1 cellular context compared by ENCODE assay signal in the genomic region with DNA sequence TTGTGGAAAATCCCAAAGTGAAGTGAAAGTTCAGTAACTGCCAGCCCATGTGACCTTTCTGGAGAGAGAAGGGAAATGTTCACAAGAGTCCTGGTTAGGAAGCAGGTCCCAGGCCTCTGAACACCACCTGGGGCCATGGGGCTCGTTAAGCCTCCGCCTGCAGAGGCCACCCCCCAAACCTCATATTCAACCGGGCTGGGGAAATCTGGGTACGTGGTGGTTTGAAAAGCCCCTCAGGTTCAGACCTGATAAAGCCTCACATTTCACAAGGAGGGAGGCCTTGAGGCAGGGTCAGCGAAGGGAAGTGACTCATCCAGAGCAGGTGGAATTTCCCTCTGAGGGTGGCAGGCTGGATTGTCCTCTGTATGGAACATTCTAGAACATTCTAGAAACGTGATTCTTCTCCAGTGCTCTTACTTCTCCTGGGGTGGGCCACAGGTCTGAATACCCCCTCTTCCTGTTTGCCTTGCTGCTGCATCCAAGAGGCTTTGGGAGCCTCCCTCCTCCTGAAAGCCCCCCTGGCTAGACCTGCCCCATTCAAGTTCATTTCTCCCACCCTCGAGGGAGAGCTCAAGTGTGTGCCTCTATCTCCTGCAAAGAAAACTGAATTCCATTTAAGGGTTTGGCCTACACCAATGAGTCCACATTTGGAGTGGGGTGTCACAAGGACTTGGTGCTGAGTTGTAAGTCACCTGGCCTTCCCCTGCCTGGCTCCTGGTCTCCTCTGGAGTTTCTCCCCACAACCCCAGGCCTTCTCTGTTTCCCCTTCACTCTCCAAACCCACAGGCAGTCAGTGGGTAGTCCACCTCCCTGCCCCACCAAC.
TF ChIP-seq lines count a peak whose summit lies in the region.

No MANE protein-coding gene starts in this region.

TF ChIP-seq in H1, 55 proteins besides CTCF, POLR2A, EP300 and RAD21 (continued from another document):
- TF ChIP-seq, protein P1, sequence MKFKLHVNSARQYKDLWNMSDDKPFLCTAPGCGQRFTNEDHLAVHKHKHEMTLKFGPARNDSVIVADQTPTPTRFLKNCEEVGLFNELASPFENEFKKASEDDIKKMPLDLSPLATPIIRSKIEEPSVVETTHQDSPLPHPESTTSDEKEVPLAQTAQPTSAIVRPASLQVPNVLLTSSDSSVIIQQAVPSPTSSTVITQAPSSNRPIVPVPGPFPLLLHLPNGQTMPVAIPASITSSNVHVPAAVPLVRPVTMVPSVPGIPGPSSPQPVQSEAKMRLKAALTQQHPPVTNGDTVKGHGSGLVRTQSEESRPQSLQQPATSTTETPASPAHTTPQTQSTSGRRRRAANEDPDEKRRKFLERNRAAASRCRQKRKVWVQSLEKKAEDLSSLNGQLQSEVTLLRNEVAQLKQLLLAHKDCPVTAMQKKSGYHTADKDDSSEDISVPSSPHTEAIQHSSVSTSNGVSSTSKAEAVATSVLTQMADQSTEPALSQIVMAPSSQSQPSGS (IDR thresholded peaks at IDR 0.05; ENCODE audit: low read length), result no peak
- TF ChIP-seq SIRT6 (IDR thresholded peaks at IDR 0.05; ENCODE audit: low read length) (no peak), FOSL1 (IDR thresholded peaks at IDR 0.05; ENCODE audit: insufficient read depth, low read depth, low read length) (no peak), JUND (IDR thresholded peaks at IDR 0.05; ENCODE audit: low read length) (no peak), CREB1 (IDR thresholded peaks at IDR 0.05) (no peak), TEAD4 (IDR thresholded peaks at IDR 0.05; ENCODE audit: low read depth, low read length) (no peak), HDAC2 (IDR thresholded peaks at IDR 0.05; ENCODE audit: borderline replicate concordance in 1 of 2, low read depth in 2 of 2, low read length in 2 of 2) (no peak)
TF ChIP-seq in H1: peak in this region for 0.
